7 cellular contexts compared by ENCODE assay signal in the genomic region with DNA sequence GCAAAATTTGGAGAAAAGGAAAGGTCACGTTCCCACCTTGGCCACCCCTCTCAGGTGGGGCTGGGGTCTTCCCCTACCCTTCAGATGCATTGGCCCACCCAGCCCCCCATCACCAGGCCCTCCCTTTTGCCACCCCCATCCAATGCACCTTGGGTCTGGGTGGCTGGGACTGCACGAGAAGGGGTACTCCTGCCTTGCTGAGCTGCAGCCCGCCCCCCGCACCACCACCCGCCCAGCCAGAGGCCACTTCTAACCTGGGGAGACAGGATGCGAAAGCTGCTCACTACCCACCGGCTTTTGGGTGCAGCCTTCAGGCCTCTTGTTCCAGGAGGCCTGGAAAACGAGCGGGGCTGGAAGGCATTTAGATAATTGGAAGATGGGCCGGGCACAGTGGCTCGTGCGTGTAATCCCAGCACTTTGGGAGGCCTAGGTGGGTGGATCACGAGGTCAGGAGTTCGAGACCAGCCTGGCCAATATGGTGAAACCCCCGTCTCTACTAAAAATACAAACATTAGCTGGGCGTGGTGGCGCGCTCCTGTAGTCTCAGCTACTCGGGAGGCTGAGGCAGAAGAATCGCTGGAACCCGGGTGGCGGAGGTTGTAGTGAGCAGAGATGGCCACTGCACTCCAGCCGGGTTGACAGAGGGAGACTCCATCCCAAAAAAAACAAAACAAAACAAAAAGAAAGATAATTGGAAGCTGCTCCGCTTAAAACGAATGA. TPM values are rescaled to one million over a fixed set of nuclear protein-coding genes. Genes with fewer than 3 reads are reported as not detected.
A peak's percentile ranks its signal among the peaks of the same experiment; 100 is the strongest.
DNase-seq lines count a peak whose midpoint lies in the region; ATAC-seq, FAIRE-seq and TF ChIP-seq lines count a peak whose summit lies in the region.

No MANE protein-coding gene starts in this region.

- H3K36me3 ChIP-seq in HUES6 (ENCODE audit: control insufficient read depth, insufficient read depth, low read length) (no peaks in the 10 kb centered on the region), kidney (ENCODE audit: control insufficient read depth in 1 of 2, insufficient read depth in 2 of 2, low read length in 2 of 2) (no peaks in the 10 kb centered on the region)

- H3K27ac ChIP-seq in HUES6 (ENCODE audit: low read depth, low read length): no peak overlapping the region
- peak overlapping the region; percentile 97 for H3K27ac ChIP-seq in kidney (ENCODE audit: low read depth in 2 of 2, low read length in 2 of 2)
- peak overlapping the region; percentile 99 for H3K27ac ChIP-seq in substantia nigra (ENCODE audit: low read depth, low read length, poor library complexity, severe bottlenecking)

- no peak for DNase-seq in activated naive CD4-positive, alpha-beta T cell treated with anti-CD3 and anti-CD28 coated beads, Interleukin-2, amount 50 U/mL, for 72 hours (ENCODE audit: low spot score in 2 of 2)
- peak; percentile 69 for DNase-seq in kidney
- no peak for DNase-seq in substantia nigra (lab: John Stamatoyannopoulos, UW)
- DNase-seq in MV-4-11 (lab: John Stamatoyannopoulos, UW): no peak
- no peak for DNase-seq in activated gamma-delta T cell (lab: John Stamatoyannopoulos, UW)
- DNase-seq in NCI-H510A treated with DMSO at 0.1 percent for 48 hours (lab: John Stamatoyannopoulos, UW): no peak

- no peak for TF ChIP-seq CTCF in kidney (IDR thresholded peaks at IDR 0.05; ENCODE audit: borderline replicate concordance, extremely low read depth, insufficient read depth)

- intact Hi-C loops in kidney (cut with DNase I): no loop called here

- peaks cover 23 to 31% of the 10 kb centered on the region in 2 donors for H3K36me3 Mint-ChIP-seq in activated naive CD4-positive, alpha-beta T cell treated with anti-CD3 and anti-CD28 coated beads, Interleukin-2, amount 50 U/mL, for 72 hours

- H3K9me3 ChIP-seq in HUES6 (ENCODE audit: control insufficient read depth, insufficient read depth, low read depth, low read length) (no peaks in the 10 kb centered on the region), kidney (ENCODE audit: control insufficient read depth in 1 of 2, low read length in 2 of 2) (no peaks in the 10 kb centered on the region)

- H3K9ac ChIP-seq in HUES6 (ENCODE audit: low read length): no peak overlapping the region
- H3K9ac ChIP-seq in kidney (ENCODE audit: low read length in 2 of 2): peak overlapping the region in 1 of 2 donors; percentile 98

- no peak for ATAC-seq in activated naive CD4-positive, alpha-beta T cell treated with anti-CD3 and anti-CD28 coated beads, Interleukin-2, amount 50 U/mL, for 72 hours

- H3K9me3 Mint-ChIP-seq in activated naive CD4-positive, alpha-beta T cell treated with anti-CD3 and anti-CD28 coated beads, Interleukin-2, amount 50 U/mL, for 72 hours: no peaks in the 10 kb centered on the region

- H3K4me3 ChIP-seq in HUES6 (ENCODE audit: low read depth, low read length): peak overlapping the region; percentile 76
- H3K4me3 ChIP-seq in kidney (ENCODE audit: low read length in 2 of 2): peak overlapping the region in 1 of 2 donors; percentile 92

- H3K4me1 ChIP-seq in HUES6 (ENCODE audit: control insufficient read depth, insufficient read depth, low read length) (peaks cover 32% of the 10 kb centered on the region), kidney (ENCODE audit: control insufficient read depth in 1 of 2, insufficient read depth in 1 of 2, low read depth in 1 of 2, low read length in 2 of 2) (peaks cover 0 to 13% of the 10 kb centered on the region in 2 donors)

- H3K27me3 ChIP-seq in HUES6 (ENCODE audit: control insufficient read depth, insufficient read depth, low read length): no peaks in the 10 kb centered on the region

- no peak for FAIRE-seq in kidney (lab: Jason Lieb, UNC)

- H3K27ac Mint-ChIP-seq in activated naive CD4-positive, alpha-beta T cell treated with anti-CD3 and anti-CD28 coated beads, Interleukin-2, amount 50 U/mL, for 72 hours: peak overlapping the region; percentile 86 to 97

RNA-seq across cellular contexts. Expression of a gene that starts 1.2 kb away (rescaled TPM):
- 100 to 1,000 TPM in 1 of 2 donors, 10 to 100 TPM in 1; 72.9 to 168 TPM for total RNA-seq in activated naive CD4-positive, alpha-beta T cell treated with anti-CD3 and anti-CD28 coated beads, Interleukin-2, amount 50 U/mL, for 72 hours
- 40.3 TPM for total RNA-seq in kidney
- 24.1 TPM for polyA plus RNA-seq in kidney (ENCODE audit: insufficient read depth, low read depth, low replicate concordance)

RNA-seq across cellular contexts. Expression of a gene that starts 8.3 kb away (rescaled TPM):
- total RNA-seq in activated naive CD4-positive, alpha-beta T cell treated with anti-CD3 and anti-CD28 coated beads, Interleukin-2, amount 50 U/mL, for 72 hours: 10 to 100 TPM; 34.4 to 48.1 TPM
- total RNA-seq in kidney: 99.8 TPM
- polyA plus RNA-seq in kidney (ENCODE audit: insufficient read depth, low read depth, low replicate concordance): 56.2 TPM

RNA-seq across cellular contexts. Expression of a gene that starts 13.6 kb away (rescaled TPM):
- total RNA-seq in activated naive CD4-positive, alpha-beta T cell treated with anti-CD3 and anti-CD28 coated beads, Interleukin-2, amount 50 U/mL, for 72 hours: under 1 TPM in 1 of 2 donors, not detected in 1; 0.14 TPM
- 3.4 TPM for total RNA-seq in kidney
- 3.8 TPM for polyA plus RNA-seq in kidney (ENCODE audit: insufficient read depth, low read depth, low replicate concordance)

RNA-seq across cellular contexts. Expression of a gene that starts 25.5 kb away (rescaled TPM):
- total RNA-seq in activated naive CD4-positive, alpha-beta T cell treated with anti-CD3 and anti-CD28 coated beads, Interleukin-2, amount 50 U/mL, for 72 hours: 10 to 100 TPM; 10.6 to 17.8 TPM
- total RNA-seq in kidney: 19.5 TPM
- polyA plus RNA-seq in kidney (ENCODE audit: insufficient read depth, low read depth, low replicate concordance): 16.0 TPM

RNA-seq across cellular contexts. Expression of a gene that starts 27.3 kb away (rescaled TPM):
- total RNA-seq in activated naive CD4-positive, alpha-beta T cell treated with anti-CD3 and anti-CD28 coated beads, Interleukin-2, amount 50 U/mL, for 72 hours: 10 to 100 TPM; 44.7 to 45.0 TPM
- total RNA-seq in kidney: 26.3 TPM
- polyA plus RNA-seq in kidney (ENCODE audit: insufficient read depth, low read depth, low replicate concordance): 31.8 TPM
